8 cellular contexts compared by ENCODE assay signal in the genomic region with DNA sequence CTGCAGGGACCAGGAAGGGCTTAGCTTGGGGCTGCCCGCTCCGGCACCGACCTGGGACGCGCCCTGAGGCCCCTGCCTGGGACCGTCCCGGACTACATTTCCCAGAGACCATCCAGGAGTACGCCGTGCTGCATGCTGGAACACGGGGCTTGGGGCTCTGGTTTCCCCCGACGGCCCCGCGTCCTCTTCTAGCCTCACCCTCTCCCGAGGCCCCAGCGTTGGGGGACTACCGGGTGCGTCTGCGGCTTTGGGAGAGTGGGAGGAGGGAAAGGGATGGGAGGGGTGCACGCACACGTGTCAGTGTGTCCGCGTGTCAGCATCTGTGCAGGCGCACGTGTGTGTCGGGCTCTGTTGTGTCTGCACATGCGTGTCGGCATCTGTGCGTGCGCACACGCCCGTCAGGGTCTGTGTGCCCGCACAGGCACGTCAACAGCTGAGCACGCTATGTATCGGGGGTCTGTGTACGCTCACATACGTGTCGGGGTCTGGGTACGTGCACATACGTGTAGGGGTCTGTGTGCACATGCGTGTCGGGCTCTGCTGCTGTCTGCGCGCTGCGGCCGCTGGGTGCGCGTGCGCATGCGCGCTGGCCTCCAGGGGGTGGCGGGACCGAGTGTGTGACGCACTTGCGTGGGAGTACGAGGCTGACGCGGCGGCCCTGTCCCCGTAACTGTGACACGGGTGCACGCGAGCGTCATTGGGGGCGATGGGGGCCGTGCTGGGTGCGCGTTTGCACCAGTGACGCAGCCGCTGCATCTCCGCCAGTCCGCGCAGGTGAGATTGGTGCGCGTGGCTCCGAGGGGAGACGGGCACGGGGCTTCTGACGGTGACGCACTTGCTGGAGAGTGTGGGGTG.
DNase-seq lines count a peak whose midpoint lies in the region; ATAC-seq and TF ChIP-seq lines count a peak whose summit lies in the region.

A gene (plus strand): TSS at position 623 of the 855 bp plus-strand sequence. CDS start 31,232 bp downstream, outside the sequence.

- no peaks in the 10 kb centered on the region for H3K36me3 ChIP-seq in mucosa of rectum (ENCODE audit: control insufficient read depth in 2 of 2, insufficient read depth in 2 of 2, low read length in 2 of 2)

- peak within 1 kb of the TSS; percentile 66 to 70 for H3K9ac ChIP-seq in mucosa of rectum (ENCODE audit: low read depth in 1 of 2, low read length in 2 of 2)

- H3K9me3 ChIP-seq in mucosa of rectum (ENCODE audit: control insufficient read depth in 2 of 2, low read length in 2 of 2) = no peaks in the 10 kb centered on the region

- H3K27me3 ChIP-seq in mucosa of rectum (ENCODE audit: control insufficient read depth in 2 of 2, insufficient read depth in 2 of 2, low read length in 2 of 2) = no peaks in the 10 kb centered on the region

- DNase-seq in NCI-H446 (lab: John Stamatoyannopoulos, UW) (peak; percentile 20 to 79), epithelial cell of esophagus (ENCODE audit: low read depth) (peak; percentile 69), ACHN (no peak)
- DNase-seq in activated CD8-positive, alpha-beta memory T cell treated with anti-CD3 and anti-CD28 coated beads, Interleukin-2, amount 50 U/mL, for 48 hours = peak; percentile 92
- peak; percentile 89 for DNase-seq in stimulated activated CD8-positive, alpha-beta memory T cell treated with anti-CD3 and anti-CD28 coated beads, Interleukin-4, amount 100 ng/mL, for 48 hours

- in situ Hi-C loops in ACHN (cut with HindIII; ENCODE audit: low pct_ligation_motif_present, low pct_unique_long_range_greater_than_20kb, low sequenced_read_pairs) = no loop called here

- peak within 1 kb of the TSS; percentile 62 to 82 for H3K27ac ChIP-seq in mucosa of rectum (ENCODE audit: low read depth in 2 of 2, low read length in 2 of 2)

- TF ChIP-seq CTCF in GM12873 (IDR thresholded peaks at IDR 0.05; ENCODE audit: insufficient read depth, low read depth, low read length, missing control alignments) (peak; percentile 54), epithelial cell of esophagus (IDR thresholded peaks at IDR 0.05; ENCODE audit: insufficient read depth, low read depth, low read length, missing control alignments) (peak; percentile 35)

- H3K4me3 ChIP-seq in epithelial cell of esophagus (ENCODE audit: low read length) = peak within 1 kb of the TSS; percentile 71
- H3K4me3 ChIP-seq in mucosa of rectum (ENCODE audit: low read length in 2 of 2) = peak within 1 kb of the TSS; percentile 82 to 94

- ATAC-seq in HG02642 (IDR thresholded peaks at IDR 0.05; ENCODE audit: poor library complexity, unreplicated experiment) = peak; percentile 78

- no peaks in the 10 kb centered on the region for H3K4me1 ChIP-seq in mucosa of rectum (ENCODE audit: control insufficient read depth in 2 of 2, insufficient read depth in 2 of 2, low read length in 2 of 2)
